20 cellular contexts compared by ENCODE assay signal in genomic region chr3:124758851-124759635, GRCh38. TPM values are rescaled to one million over a fixed set of nuclear protein-coding genes. Genes with fewer than 3 reads are reported as not detected.
DNase-seq lines count a peak whose midpoint lies in the region; ATAC-seq and TF ChIP-seq lines count a peak whose summit lies in the region.
"Had no signal": no experiment of that assay in that cellular context is flagged by ENCODE, and none has a peak within 500 bp of the region (broad histone marks: within the 10 kb centered on the region; RNA-seq: fewer than 3 reads in every experiment).

No MANE protein-coding gene starts in this region.

- no peak overlapping the region for H3K27ac ChIP-seq in PC-9
- no peak overlapping the region for H3K27ac ChIP-seq in mesendoderm (ENCODE audit: low read depth, low read length)
- H3K27ac ChIP-seq: HL-60 had no signal

- no peak overlapping the region for H3K23ac ChIP-seq in mesendoderm (ENCODE audit: low read length)

- H3F3A ChIP-seq in PC-9 (ENCODE audit: insufficient read depth, low read depth) = peaks cover 8% of the 10 kb centered on the region

- H3K36me3 ChIP-seq in PC-9 (ENCODE audit: low read depth) (peaks cover 5% of the 10 kb centered on the region; the same call in 1 of the 2 replicates), mesendoderm (ENCODE audit: control insufficient read depth, insufficient read depth, low read length) (peaks cover 11% of the 10 kb centered on the region)

- TF ChIP-seq CTCF in PC-9 (conservative IDR thresholded peaks at IDR 0.05) (no peak), type B pancreatic cell (conservative IDR thresholded peaks at IDR 0.05) (no peak)

- peaks cover 16% of the 10 kb centered on the region for H3K4me1 Mint-ChIP-seq in activated T-cell treated with anti-CD3 and anti-CD28 coated beads, Interleukin-2, amount 50 U/mL, for 72 hours (ENCODE audit: low read depth)
- H3K4me1 Mint-ChIP-seq in type B pancreatic cell (ENCODE audit: unreplicated experiment) = peaks cover 33% of the 10 kb centered on the region

- TSS peak; percentile 19 for BruUV-seq in PC-9 (replicated peaks; lab: Mats Ljungman, UMichigan)

- H2BK15ac ChIP-seq in mesendoderm (replicated peaks; ENCODE audit: low read depth) = peak overlapping the region; percentile 23

- CTCF ChIA-PET in PC-9 (lab: Charles Lee) = interaction anchor here (0.6 kb wide), 2 partner anchors 123 to 193 kb away, joined by 3 to 13 read pairs; no protein-coding TSS in a partner anchor

- H3K4me3 Mint-ChIP-seq in activated T-cell treated with anti-CD3 and anti-CD28 coated beads, Interleukin-2, amount 50 U/mL, for 72 hours = no peak overlapping the region
- H3K4me3 Mint-ChIP-seq in type B pancreatic cell = no peak overlapping the region
- H3K4me3 Mint-ChIP-seq: CD4-positive, alpha-beta T cell; HFFc6; IgD-negative memory B cell had no signal

- no peak overlapping the region for H3K18ac ChIP-seq in mesendoderm (ENCODE audit: low read length)

- no peak overlapping the region for H2AFZ ChIP-seq in PC-9

- no peak overlapping the region for H4K5ac ChIP-seq in mesendoderm (ENCODE audit: low read length)

- no peak overlapping the region for H3K27ac Mint-ChIP-seq in activated T-cell treated with anti-CD3 and anti-CD28 coated beads, Interleukin-2, amount 50 U/mL, for 72 hours
- peak overlapping the region; percentile 90 for H3K27ac Mint-ChIP-seq in type B pancreatic cell
- H3K27ac Mint-ChIP-seq: CD4-positive, alpha-beta T cell; HFFc6 had no signal

- H2BK120ac ChIP-seq in mesendoderm (ENCODE audit: low read depth, low read length) = peak overlapping the region; percentile 90

- H3K4ac ChIP-seq in mesendoderm (ENCODE audit: low read depth, low read length) = no peak overlapping the region

- no peak overlapping the region for H3K4me3 ChIP-seq in PC-9
- H3K4me3 ChIP-seq in mesendoderm (ENCODE audit: low read length) = no peak overlapping the region

- no peaks in the 10 kb centered on the region for H3K9me3 ChIP-seq in PC-9 (ENCODE audit: insufficient read depth, low read depth)
- H3K9me3 ChIP-seq: Caco-2 had no signal

- H3K79me2 ChIP-seq in PC-9 (ENCODE audit: low read depth) = no peaks in the 10 kb centered on the region
- no peaks in the 10 kb centered on the region for H3K79me2 ChIP-seq in mesendoderm (ENCODE audit: control insufficient read depth, insufficient read depth, low read length)

- ATAC-seq in activated T-cell treated with anti-CD3 and anti-CD28 coated beads, Interleukin-2, amount 50 U/mL, for 72 hours (replicated peaks in 1 of 2) = peak; percentile 52
- no peak for ATAC-seq in GM21423 (IDR thresholded peaks at IDR 0.05; ENCODE audit: unreplicated experiment)

- DNase-seq in activated T-cell treated with anti-CD3 and anti-CD28 coated beads, Interleukin-2, amount 50 U/mL, for 72 hours = no peak
- DNase-seq in activated T-cell treated with anti-CD3 and anti-CD28 coated beads, Interleukin-2, amount 50 U/mL, for 48 hours = no peak
- DNase-seq in PC-9 = no peak
- peak; percentile 67 for DNase-seq in mesendoderm
- DNase-seq in type B pancreatic cell (ENCODE audit: extremely low spot score, unreplicated experiment) = no peak
- DNase-seq in germinal center (ENCODE audit: low spot score) = no peak
- DNase-seq: Caco-2; CD4-positive, alpha-beta T cell; GF-D8; HFFc6; Karpas-422; NCI-H1048; NCI-H1436; NCI-H1930; NCI-H226; NCI-H524; NCI-H82 had no signal

- no peaks in the 10 kb centered on the region for H3K9me3 Mint-ChIP-seq in activated T-cell treated with anti-CD3 and anti-CD28 coated beads, Interleukin-2, amount 50 U/mL, for 72 hours
- H3K9me3 Mint-ChIP-seq in type B pancreatic cell = no peaks in the 10 kb centered on the region
- H3K9me3 Mint-ChIP-seq: CD4-positive, alpha-beta T cell; HFFc6; IgD-negative memory B cell had no signal

- H3K56ac ChIP-seq in mesendoderm (ENCODE audit: low read length) = peak overlapping the region; percentile 30

- no peaks in the 10 kb centered on the region for H3K9me2 ChIP-seq in PC-9 (ENCODE audit: insufficient read depth)

- H3K79me1 ChIP-seq in mesendoderm (ENCODE audit: low read length) = no peaks in the 10 kb centered on the region

- H3K4me2 ChIP-seq in PC-9 (no peak overlapping the region), mesendoderm (ENCODE audit: low read length) (no peak overlapping the region)

- WGBS in mesendoderm (ENCODE audit: extremely low coverage, insufficient coverage, low lambda C conversion rate) = no CpG with 5 or more reads among the region's 5 CpGs

- intact Hi-C loops in PC-9 (cut with micrococcal nuclease; ENCODE audit: unreplicated experiment) = no loop called here

- peaks cover 11% of the 10 kb centered on the region for H3K27me3 Mint-ChIP-seq in activated T-cell treated with anti-CD3 and anti-CD28 coated beads, Interleukin-2, amount 50 U/mL, for 72 hours (ENCODE audit: low read depth)
- H3K27me3 Mint-ChIP-seq in type B pancreatic cell = peaks cover 11% of the 10 kb centered on the region

- H3K27me3 ChIP-seq in PC-9 (ENCODE audit: insufficient read depth, low read depth) (no peaks in the 10 kb centered on the region), mesendoderm (ENCODE audit: insufficient read depth, low read length, poor library complexity) (no peaks in the 10 kb centered on the region)

- no peak overlapping the region for H2BK5ac ChIP-seq in mesendoderm (ENCODE audit: low read length)

- H3K9ac ChIP-seq in mesendoderm (ENCODE audit: low read length) = no peak overlapping the region

- peak overlapping the region; percentile 42 for H4K8ac ChIP-seq in mesendoderm (ENCODE audit: low read depth, low read length)

- H3K4me1 ChIP-seq in PC-9 (replicated peaks; ENCODE audit: insufficient read depth) (peaks cover 13% of the 10 kb centered on the region), mesendoderm (ENCODE audit: control insufficient read depth, low read depth, low read length) (peaks cover 23% of the 10 kb centered on the region)

- POLR2A ChIA-PET in PC-9 (lab: Charles Lee; ENCODE audit: unreplicated experiment) = interaction anchor here (0.5 kb wide), 1 partner anchor 9 kb away, joined by 24 read pairs; no protein-coding TSS in a partner anchor

- H4K20me1 ChIP-seq in PC-9 (ENCODE audit: insufficient read depth) = no peaks in the 10 kb centered on the region

- peak overlapping the region; percentile 10 for H2AK5ac ChIP-seq in mesendoderm (ENCODE audit: low read length)

- H3K36me3 Mint-ChIP-seq in activated T-cell treated with anti-CD3 and anti-CD28 coated beads, Interleukin-2, amount 50 U/mL, for 72 hours (ENCODE audit: insufficient read depth in 2 of 2) = no peaks in the 10 kb centered on the region
- H3K36me3 Mint-ChIP-seq in type B pancreatic cell = peaks cover 12% of the 10 kb centered on the region
- H3K36me3 Mint-ChIP-seq: IgD-negative memory B cell had no signal

RNA-seq across cellular contexts. Expression of gene UMPS, which starts 28.8 kb away (rescaled TPM):
- total RNA-seq in activated T-cell treated with anti-CD3 and anti-CD28 coated beads, Interleukin-2, amount 50 U/mL, for 72 hours = 10 to 100 TPM; 36.8 to 38.9 TPM
- total RNA-seq in PC-9 (2021) (35.6 and 61.8 TPM in 2 replicates), type B pancreatic cell (ENCODE audit: low replicate concordance) (46.7 and 51.6 TPM in 2 replicates)
- polyA plus RNA-seq in mesendoderm (2013, experiment 1 of 2) = 45.8 TPM
- 45.3 TPM for polyA plus RNA-seq in mesendoderm (2013, experiment 2 of 2)
